ENCODE assay signal across 33 cellular contexts in genomic region chr21:36750579-36750959, GRCh38. TPM values are rescaled to one million over a fixed set of nuclear protein-coding genes. Genes with fewer than 3 reads are reported as not detected.
DNase-seq lines count a peak whose midpoint lies in the region; ATAC-seq, FAIRE-seq and TF ChIP-seq lines count a peak whose summit lies in the region.
"Had no signal": no experiment of that assay in that cellular context is flagged by ENCODE, and none has a peak within 500 bp of the region (broad histone marks: within the 10 kb centered on the region; RNA-seq: fewer than 3 reads in every experiment).

No MANE protein-coding gene starts in this region.

- BruUV-seq in Caco-2 (replicated peaks; lab: Mats Ljungman, UMichigan) = no TSS peak

- H3K27me3 ChIP-seq in Caco-2 (replicated peaks; ENCODE audit: control insufficient read depth, insufficient read depth, low read length) = no peaks in the 10 kb centered on the region
- peaks cover 9% of the 10 kb centered on the region for H3K27me3 ChIP-seq in hepatocyte
- peaks cover 29% of the 10 kb centered on the region for H3K27me3 ChIP-seq in neural progenitor cell
- H3K27me3 ChIP-seq: body of pancreas had no signal

- H3K4me2 ChIP-seq in hepatocyte = no peak overlapping the region
- H3K4me2 ChIP-seq in neural progenitor cell = peak overlapping the region; percentile 90
- H3K4me2 ChIP-seq: KMS-11 had no signal

- CTCF ChIA-PET in Caco-2 (lab: Charles Lee) = no interaction called here
- CTCF ChIA-PET in WTC11 (lab: Charles Lee) = interaction anchor here (1.3 to 1.6 kb wide), 3 partner anchors 23 to 167 kb away, joined by 6 to 8 read pairs (median 6); no protein-coding TSS in a partner anchor

- peak overlapping the region; percentile 2 for H3K27ac ChIP-seq in hepatocyte
- peak overlapping the region; percentile 91 for H3K27ac ChIP-seq in neural progenitor cell
- H3K27ac ChIP-seq: body of pancreas, KMS-11, skin epidermis had no signal

- H3K4me1 ChIP-seq in Caco-2 (peaks cover 31% of the 10 kb centered on the region), hepatocyte (ENCODE audit: insufficient read depth) (no peaks in the 10 kb centered on the region), neural progenitor cell (peaks cover 70% of the 10 kb centered on the region)

- ATAC-seq in WTC11 (no peak), GM19467 (IDR thresholded peaks at IDR 0.05; ENCODE audit: unreplicated experiment) (no peak)
- ATAC-seq: activated CD8-positive, alpha-beta T cell treated with anti-CD3 and anti-CD28 coated beads for 36 hours; body of pancreas; Panc1 had no signal

- H3K9ac ChIP-seq in neural progenitor cell = no peak overlapping the region
- H3K9ac ChIP-seq: KMS-11 had no signal

- H3K4me3 ChIP-seq in Caco-2 (ENCODE audit: low read depth, low read length) (no peak overlapping the region), hepatocyte (no peak overlapping the region), neural progenitor cell (peak overlapping the region; percentile 16)
- H3K4me3 ChIP-seq: body of pancreas, skin epidermis had no signal

- POLR2A ChIA-PET in Caco-2 (lab: Charles Lee) (no interaction called here), WTC11 (lab: Charles Lee) (no interaction called here)

- peaks cover 47% of the 10 kb centered on the region for H3F3A ChIP-seq in neural progenitor cell (ENCODE audit: low read depth)

- H4K20me1 ChIP-seq in hepatocyte (ENCODE audit: insufficient read depth, poor library complexity, severe bottlenecking) = no peaks in the 10 kb centered on the region
- H4K20me1 ChIP-seq in neural progenitor cell (ENCODE audit: low read depth) = no peaks in the 10 kb centered on the region

- H3K4me1 Mint-ChIP-seq in Caco-2 (ENCODE audit: low read depth, unreplicated experiment) = peaks cover 24% of the 10 kb centered on the region
- H3K4me1 Mint-ChIP-seq in WTC11 = peaks cover 57% of the 10 kb centered on the region
- H3K4me1 Mint-ChIP-seq in neural progenitor cell = peaks cover 74% of the 10 kb centered on the region

- H3K36me3 ChIP-seq in Caco-2 (ENCODE audit: control insufficient read depth, insufficient read depth, low read length) (no peaks in the 10 kb centered on the region), hepatocyte (replicated peaks; ENCODE audit: insufficient read depth, low read depth) (no peaks in the 10 kb centered on the region), neural progenitor cell (no peaks in the 10 kb centered on the region)
- H3K36me3 ChIP-seq: left ventricle myocardium inferior had no signal

- TF ChIP-seq CTCF in Caco-2 (IDR thresholded peaks at IDR 0.05; ENCODE audit: insufficient read depth in 1 of 2, low read depth in 1 of 2, low read length in 1 of 2, severe bottlenecking in 1 of 2, unreplicated experiment in 1 of 2) = no peak
- TF ChIP-seq CTCF in WTC11 (IDR thresholded peaks at IDR 0.05) = no peak
- no peak for TF ChIP-seq CTCF in hepatocyte (IDR thresholded peaks at IDR 0.05; ENCODE audit: poor library complexity)
- no peak for TF ChIP-seq CTCF in neural progenitor cell (IDR thresholded peaks at IDR 0.05)

- intact Hi-C loops in Caco-2 (cut with micrococcal nuclease; ENCODE audit: unreplicated experiment) = loop anchor here (5.0 kb wide), 1 partner anchor 102 kb away; no protein-coding TSS in a partner anchor

- peak overlapping the region; percentile 54 for H3K4me3 Mint-ChIP-seq in Caco-2 (ENCODE audit: unreplicated experiment)
- peak overlapping the region; percentile 40 for H3K4me3 Mint-ChIP-seq in WTC11
- peak overlapping the region; percentile 30 for H3K4me3 Mint-ChIP-seq in neural progenitor cell
- H3K4me3 Mint-ChIP-seq: activated CD8-positive, alpha-beta T cell treated with anti-CD3 and anti-CD28 coated beads for 36 hours; activated naive CD4-positive, alpha-beta T cell treated with anti-CD3 and anti-CD28 coated beads for 36 hours; activated T-helper 1 cell treated with anti-CD3 and anti-CD28 coated beads, Interleukin-12 subunit alpha, Interleukin-12 subunit beta, Interleukin-2, Interleukin-4 antibody, amounts not matched to agents 30 ng/mL and 10 ng/mL and 1 ng/mL, durations not matched to agents 14 hours and 24 hours and 36 hours had no signal

- H3K79me2 ChIP-seq in hepatocyte (no peaks in the 10 kb centered on the region), neural progenitor cell (ENCODE audit: low read depth) (no peaks in the 10 kb centered on the region)

- no peak for FAIRE-seq in HTR-8/SVneo (lab: Jason Lieb, UNC)
- FAIRE-seq: D721Med, islet of Langerhans had no signal

- H3K27me3 Mint-ChIP-seq in Caco-2 (ENCODE audit: insufficient read depth, unreplicated experiment) = no peaks in the 10 kb centered on the region
- H3K27me3 Mint-ChIP-seq in WTC11 (ENCODE audit: low read depth) = peaks cover 35% of the 10 kb centered on the region
- peaks cover 11% of the 10 kb centered on the region for H3K27me3 Mint-ChIP-seq in neural progenitor cell (ENCODE audit: insufficient read depth, low read depth)

- H3K9me3 ChIP-seq in Caco-2 (no peaks in the 10 kb centered on the region), hepatocyte (ENCODE audit: low read depth) (no peaks in the 10 kb centered on the region), neural progenitor cell (ENCODE audit: low read depth) (no peaks in the 10 kb centered on the region)
- H3K9me3 ChIP-seq: body of pancreas, left ventricle myocardium inferior had no signal

- no peaks in the 10 kb centered on the region for H3K9me2 ChIP-seq in hepatocyte (replicated peaks; ENCODE audit: insufficient read depth)

- H3K27ac Mint-ChIP-seq in Caco-2 (ENCODE audit: unreplicated experiment) = peak overlapping the region; percentile 97
- peak overlapping the region; percentile 99 for H3K27ac Mint-ChIP-seq in WTC11
- peak overlapping the region; percentile 100 for H3K27ac Mint-ChIP-seq in neural progenitor cell
- H3K27ac Mint-ChIP-seq: activated CD8-positive, alpha-beta T cell treated with anti-CD3 and anti-CD28 coated beads for 36 hours; activated naive CD4-positive, alpha-beta T cell treated with anti-CD3 and anti-CD28 coated beads for 36 hours; activated T-helper 1 cell treated with anti-CD3 and anti-CD28 coated beads, Interleukin-12 subunit alpha, Interleukin-12 subunit beta, Interleukin-2, Interleukin-4 antibody, amounts not matched to agents 30 ng/mL and 10 ng/mL and 1 ng/mL, durations not matched to agents 14 hours and 24 hours and 36 hours had no signal

- DNase-seq in Caco-2 (no peak), WTC11 (ENCODE audit: low spot score) (no peak), hepatocyte (ENCODE audit: low spot score) (no peak), neural progenitor cell (ENCODE audit: low spot score) (no peak), OCI-M2 (lab: John Stamatoyannopoulos, UW; ENCODE audit: unreplicated experiment) (no peak), HTR-8/SVneo (ENCODE audit: insufficient read length, low spot score) (no peak), OCI-M1 (lab: John Stamatoyannopoulos, UW) (no peak)
- DNase-seq: 8988T; activated CD8-positive, alpha-beta memory T cell treated with anti-CD3 and anti-CD28 coated beads, Interleukin-2, amount 50 U/mL, for 48 hours; activated CD8-positive, alpha-beta T cell treated with anti-CD3 and anti-CD28 coated beads for 36 hours; activated naive CD4-positive, alpha-beta T cell treated with anti-CD3 and anti-CD28 coated beads for 36 hours; body of pancreas; GOT3; hippocampal formation; left ventricle myocardium inferior; NCI-H1436; NCI-H2081 treated with DMSO at 0.1 percent for 48 hours; NCI-H2227 treated with DMSO at 0.1 percent for 48 hours; NCI-H526 treated with DMSO at 0.1 percent for 48 hours; Right ventricle myocardium superior; stimulated activated CD4-positive, alpha-beta T cell treated with anti-CD3 and anti-CD28 coated beads, Interleukin-1b, Interleukin-23, amount 100 ng/mL, for 48 hours; stimulated activated naive CD4-positive, alpha-beta T cell treated with Interleukin-2 at 50 U/mL for 16 hours; T-helper 2 cell had no signal

- H3K36me3 Mint-ChIP-seq in Caco-2 (ENCODE audit: insufficient read depth, unreplicated experiment) = peaks cover 28% of the 10 kb centered on the region
- no peaks in the 10 kb centered on the region for H3K36me3 Mint-ChIP-seq in WTC11
- peaks cover 5% of the 10 kb centered on the region for H3K36me3 Mint-ChIP-seq in neural progenitor cell

- H3K9me3 Mint-ChIP-seq in Caco-2 (ENCODE audit: unreplicated experiment) (no peaks in the 10 kb centered on the region), WTC11 (no peaks in the 10 kb centered on the region), neural progenitor cell (no peaks in the 10 kb centered on the region)
- H3K9me3 Mint-ChIP-seq: activated CD8-positive, alpha-beta T cell treated with anti-CD3 and anti-CD28 coated beads for 36 hours; activated naive CD4-positive, alpha-beta T cell treated with anti-CD3 and anti-CD28 coated beads for 36 hours; activated T-helper 1 cell treated with anti-CD3 and anti-CD28 coated beads, Interleukin-12 subunit alpha, Interleukin-12 subunit beta, Interleukin-2, Interleukin-4 antibody, amounts not matched to agents 30 ng/mL and 10 ng/mL and 1 ng/mL, durations not matched to agents 14 hours and 24 hours and 36 hours had no signal

- H2AFZ ChIP-seq in hepatocyte = no peak overlapping the region
- no peak overlapping the region for H2AFZ ChIP-seq in neural progenitor cell (replicated peaks)

- WGBS in hepatocyte (ENCODE audit: low lambda C conversion rate, missing lambda C conversion rate) = 94% methylated on average over 2 of the region's 2 CpGs

TF ChIP-seq in WTC11, 78 proteins besides CTCF, POLR2A, EP300 and RAD21 (continues in another document):
- TF ChIP-seq ESRRA (CRISPR knock-in tag; IDR thresholded peaks at IDR 0.05; ENCODE audit: borderline replicate concordance) = no peak
- no peak for TF ChIP-seq FOXP1 (CRISPR knock-in tag; IDR thresholded peaks at IDR 0.05; ENCODE audit: borderline replicate concordance)
- no peak for TF ChIP-seq GABPB1 (CRISPR knock-in tag; IDR thresholded peaks at IDR 0.05)
- TF ChIP-seq PREB (CRISPR knock-in tag; IDR thresholded peaks at IDR 0.05; ENCODE audit: borderline replicate concordance) = no peak
- TF ChIP-seq ZNF121 (CRISPR knock-in tag; IDR thresholded peaks at IDR 0.05) = no peak
- TF ChIP-seq ZNF232 (CRISPR knock-in tag; IDR thresholded peaks at IDR 0.05) = no peak
- TF ChIP-seq IRF2 (CRISPR knock-in tag; IDR thresholded peaks at IDR 0.05; ENCODE audit: borderline replicate concordance, low read depth) = no peak
- TF ChIP-seq KAT7 (CRISPR knock-in tag; IDR thresholded peaks at IDR 0.05; ENCODE audit: borderline replicate concordance) = no peak

RNA-seq across cellular contexts. Expression of gene SIM2, which starts 51.7 kb away (rescaled TPM):
- total RNA-seq in Caco-2 (2022) (9.4 and 11.5 TPM in 2 replicates), WTC11 (2021) (0.09 to 0.17 TPM (median 0.11 TPM) in 3 replicates), hepatocyte (0.20 and 0.76 TPM in 2 replicates), neural progenitor cell (ENCODE audit: low replicate concordance) (not detected in 2 replicates)
- 0.13 and 0.35 TPM in 2 replicates for polyA plus RNA-seq in hepatocyte
- total RNA-seq: activated CD8-positive, alpha-beta T cell treated with anti-CD3 and anti-CD28 coated beads for 36 hours; dermis microvascular lymphatic vessel endothelial cell; fibroblast of lung; left ventricle myocardium inferior; Right ventricle myocardium superior; temporal lobe had no signal
